8 cellular contexts compared by ENCODE assay signal in the genomic region with DNA sequence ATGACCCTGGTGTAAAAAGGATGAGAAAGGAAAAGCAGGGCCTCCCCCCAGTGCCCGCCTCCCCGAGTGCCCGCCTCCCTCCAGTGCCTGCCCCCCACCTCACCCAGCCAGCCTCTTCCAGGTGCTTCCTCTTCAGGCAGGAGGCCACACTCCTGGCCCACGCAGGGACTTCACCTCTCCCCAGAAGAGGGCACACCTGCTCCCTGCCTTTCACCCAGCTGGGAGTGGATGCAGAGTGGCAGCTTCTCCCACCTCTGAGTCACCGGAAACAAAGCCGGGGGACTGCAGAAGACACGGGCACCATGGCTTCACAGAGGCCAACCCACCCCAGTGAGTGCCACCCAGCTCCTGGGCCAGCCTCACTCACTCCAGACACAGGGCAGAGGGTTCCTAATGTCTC. TPM values are rescaled to one million over a fixed set of nuclear protein-coding genes. Genes with fewer than 3 reads are reported as not detected.
DNase-seq lines count a peak whose midpoint lies in the region; ATAC-seq and TF ChIP-seq lines count a peak whose summit lies in the region.

No MANE protein-coding gene starts in this region.

- H3K27me3 Mint-ChIP-seq in activated CD4-positive, alpha-beta memory T cell treated with anti-CD3 and anti-CD28 coated beads for 36 hours, result no peaks in the 10 kb centered on the region
- H3K27me3 Mint-ChIP-seq in immature natural killer cell (ENCODE audit: low read depth in 3 of 3), result peaks cover 0 to 7% (median 2%) of the 10 kb centered on the region in 3 donors

- intact Hi-C loops in activated CD4-positive, alpha-beta memory T cell treated with anti-CD3 and anti-CD28 coated beads for 36 hours (cut with micrococcal nuclease), result no loop called here

- TF ChIP-seq CTCF in BJ (IDR thresholded peaks at IDR 0.05; ENCODE audit: insufficient read depth, low read depth, low read length) (0 out of 2 replicates have a peak, but pooled peaks have one; percentile 26), foreskin fibroblast (IDR thresholded peaks at IDR 0.05; ENCODE audit: low read depth, low read length) (no peak)

- no peaks in the 10 kb centered on the region for H3K9me3 Mint-ChIP-seq in activated CD4-positive, alpha-beta memory T cell treated with anti-CD3 and anti-CD28 coated beads for 36 hours
- no peaks in the 10 kb centered on the region for H3K9me3 Mint-ChIP-seq in immature natural killer cell

- no peaks in the 10 kb centered on the region for H3K27me3 ChIP-seq in BJ (ENCODE audit: control insufficient read depth, insufficient read depth, low read length)

- CTCF ChIA-PET in BJ (lab: Yijun Ruan, JAX), result interaction anchor here (0.6 kb wide), 1 partner anchor 48 kb away, joined by 3 read pairs; no protein-coding TSS in a partner anchor
- CTCF ChIA-PET in activated CD4-positive, alpha-beta memory T cell treated with anti-CD3 and anti-CD28 coated beads for 36 hours (lab: Charles Lee), result interaction anchor here (0.7 kb wide), 1 partner anchor 18 kb away, joined by 5 read pairs; no protein-coding TSS in a partner anchor

- peaks cover 8% of the 10 kb centered on the region for H3K36me3 ChIP-seq in BJ (ENCODE audit: control insufficient read depth, insufficient read depth, low read length)

- H3K36me3 Mint-ChIP-seq in activated CD4-positive, alpha-beta memory T cell treated with anti-CD3 and anti-CD28 coated beads for 36 hours, result no peaks in the 10 kb centered on the region
- H3K36me3 Mint-ChIP-seq in immature natural killer cell, result peaks cover 0 to 5% (median 2%) of the 10 kb centered on the region in 3 donors

- POLR2A ChIA-PET in BJ (lab: Charles Lee), result no interaction called here
- POLR2A ChIA-PET in activated CD4-positive, alpha-beta memory T cell treated with anti-CD3 and anti-CD28 coated beads for 36 hours (lab: Charles Lee), result no interaction called here

- H3K4me3 Mint-ChIP-seq in activated CD4-positive, alpha-beta memory T cell treated with anti-CD3 and anti-CD28 coated beads for 36 hours, result no peak overlapping the region
- peak overlapping the region in 4 of 5 donors; percentile 5 to 44 (median 28) for H3K4me3 Mint-ChIP-seq in immature natural killer cell

- H3K4me3 ChIP-seq in BJ (ENCODE audit: low read depth, low read length), result no peak overlapping the region
- no peak overlapping the region for H3K4me3 ChIP-seq in foreskin fibroblast (ENCODE audit: low read depth in 1 of 2, low read length in 2 of 2)

- H3K27ac Mint-ChIP-seq in activated CD4-positive, alpha-beta memory T cell treated with anti-CD3 and anti-CD28 coated beads for 36 hours, result no peak overlapping the region
- H3K27ac Mint-ChIP-seq in immature natural killer cell, result peak overlapping the region; percentile 43 to 72 (median 55)

- peaks cover 21% of the 10 kb centered on the region for H3K4me1 Mint-ChIP-seq in activated CD4-positive, alpha-beta memory T cell treated with anti-CD3 and anti-CD28 coated beads for 36 hours (ENCODE audit: low read depth)
- peaks cover 54 to 60% of the 10 kb centered on the region in 2 donors for H3K4me1 Mint-ChIP-seq in immature natural killer cell

- no peak for ATAC-seq in HG02642 (IDR thresholded peaks at IDR 0.05; ENCODE audit: poor library complexity, unreplicated experiment)

- DNase-seq in BJ (ENCODE audit: low read depth), result no peak
- peak in 50 of 76 experiments; percentile 12 to 67 (median 36) for DNase-seq in HUDEP-2 (lab: John Stamatoyannopoulos, UW; ENCODE audit: unreplicated experiment in 76 of 76)
- DNase-seq in activated CD4-positive, alpha-beta memory T cell treated with anti-CD3 and anti-CD28 coated beads for 36 hours, result peak; percentile 66
- DNase-seq in immature natural killer cell, result peak; percentile 56 to 64 (median 61)
- DNase-seq in GM19240 (ENCODE audit: insufficient read length, low spot score), result no peak
- no peak for DNase-seq in NCI-H1436 treated with DMSO at 0.1 percent for 48 hours (lab: John Stamatoyannopoulos, UW)
- no peak for DNase-seq in foreskin fibroblast

RNA-seq across cellular contexts. Expression of a gene that starts 16.1 kb away (rescaled TPM):
- polyA plus RNA-seq in BJ (2011; rRNA removed), result 24.2 and 29.8 TPM in 2 replicates
- 47.3 and 56.5 TPM in 2 replicates for polyA minus RNA-seq in BJ (2011; rRNA and poly(A)+ RNA removed)
- total RNA-seq in activated CD4-positive, alpha-beta memory T cell treated with anti-CD3 and anti-CD28 coated beads for 36 hours, result 10 to 100 TPM; 28.8 to 32.9 TPM
- polyA plus RNA-seq in immature natural killer cell, result 10 to 100 TPM in 1 of 3 donors, 1 to 10 TPM in 2; 6.4 to 20.3 (median 8.0) TPM

Comparison
In these comparisons a context has a peak if more than half of its experiments do, and no peak if none do; other contexts are left out.
1. DNase-seq: peak in HUDEP-2 (50 of 76), activated CD4-positive, alpha-beta memory T cell treated with anti-CD3 and anti-CD28 coated beads for 36 hours (single experiment) and immature natural killer cell (3 of 3); none in BJ (single experiment), GM19240 (single experiment), NCI-H1436 treated with DMSO at 0.1 percent for 48 hours (single experiment) and foreskin fibroblast (0 of 2).